17 cellular contexts compared by ENCODE assay signal in the genomic region with DNA sequence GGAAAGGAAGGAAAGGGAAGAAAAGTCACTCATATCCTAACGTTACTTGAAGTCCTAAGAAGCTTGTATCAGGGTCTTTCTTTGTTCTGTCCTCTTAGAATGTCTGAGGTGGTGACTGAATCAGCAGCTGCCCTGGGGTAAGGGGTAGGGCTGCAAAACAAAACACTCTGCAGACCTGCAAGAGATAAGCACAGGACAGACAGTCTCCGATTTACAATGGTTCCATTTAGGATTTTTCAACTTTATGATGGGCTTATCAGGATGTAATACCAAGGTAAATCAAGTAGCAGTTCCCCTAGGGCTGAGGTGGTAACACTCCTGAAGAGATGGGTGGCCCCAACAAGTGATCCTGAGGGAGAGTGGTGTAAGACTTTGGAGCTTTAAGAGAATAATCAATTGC. TPM values are rescaled to one million over a fixed set of nuclear protein-coding genes. Genes with fewer than 3 reads are reported as not detected.
DNase-seq lines count a peak whose midpoint lies in the region; ATAC-seq lines count a peak whose summit lies in the region.
"Had no signal": no experiment of that assay in that cellular context is flagged by ENCODE, and none has a peak within 500 bp of the region (broad histone marks: within the 10 kb centered on the region; RNA-seq: fewer than 3 reads in every experiment).

No MANE protein-coding gene starts in this region.

- H3K9me3 ChIP-seq in BLaER1 (no peaks in the 10 kb centered on the region; the same call in 1 of the 2 replicates), mesodermal cell (ENCODE audit: control insufficient read depth, low read length) (no peaks in the 10 kb centered on the region)
- H3K9me3 ChIP-seq: prostate gland had no signal

- 35% methylated on average over 2 of the region's 2 CpGs; no CpG with 5 or more reads in 1 of the 2 experiments for WGBS in mesodermal cell (ENCODE audit: insufficient coverage in 2 of 2), 2 experiments

- no peaks in the 10 kb centered on the region for H3K27me3 Mint-ChIP-seq in activated T-helper 17 cell treated with anti-CD3 and anti-CD28 coated beads, Interleukin-2, amount 50 U/mL, for 72 hours

- H3K27ac Mint-ChIP-seq in activated T-helper 17 cell treated with anti-CD3 and anti-CD28 coated beads, Interleukin-2, amount 50 U/mL, for 72 hours, result peak overlapping the region; percentile 61

- H4K20me1 ChIP-seq in BLaER1, result peaks cover 94% of the 10 kb centered on the region

- H3K4me1 ChIP-seq in BLaER1 (peaks cover 16% of the 10 kb centered on the region), mesodermal cell (ENCODE audit: control insufficient read depth, insufficient read depth, low read length, poor library complexity, severe bottlenecking) (peaks cover 42% of the 10 kb centered on the region)
- H3K4me1 ChIP-seq: prostate gland had no signal

- peaks cover 53% of the 10 kb centered on the region for H3K36me3 Mint-ChIP-seq in activated T-helper 17 cell treated with anti-CD3 and anti-CD28 coated beads, Interleukin-2, amount 50 U/mL, for 72 hours (ENCODE audit: low read depth)

- H3K27me3 ChIP-seq in BLaER1, result no peaks in the 10 kb centered on the region

- H3K4me3 Mint-ChIP-seq in activated T-helper 17 cell treated with anti-CD3 and anti-CD28 coated beads, Interleukin-2, amount 50 U/mL, for 72 hours, result peak overlapping the region; percentile 54
- H3K4me3 Mint-ChIP-seq: CD14-positive monocyte had no signal

- peak overlapping the region; percentile 57 for H3K4me2 ChIP-seq in BLaER1

- H3K36me3 ChIP-seq in BLaER1, result peaks cover 5% of the 10 kb centered on the region; the same call in 1 of the 2 replicates
- H3K36me3 ChIP-seq in mesodermal cell (ENCODE audit: control insufficient read depth, insufficient read depth, low read length), result no peaks in the 10 kb centered on the region
- H3K36me3 ChIP-seq: prostate gland had no signal

- H3K9ac ChIP-seq in BLaER1, result peak overlapping the region; percentile 16; the same call in 1 of the 2 replicates

- ATAC-seq in activated T-helper 17 cell treated with anti-CD3 and anti-CD28 coated beads, Interleukin-2, amount 50 U/mL, for 72 hours (replicated peaks), result no peak
- ATAC-seq in HG02610 (IDR thresholded peaks at IDR 0.05; ENCODE audit: unreplicated experiment), result no peak
- ATAC-seq: GM12878 had no signal

- peaks cover 37% of the 10 kb centered on the region for H3K4me1 Mint-ChIP-seq in activated T-helper 17 cell treated with anti-CD3 and anti-CD28 coated beads, Interleukin-2, amount 50 U/mL, for 72 hours

- H3K4me3 ChIP-seq in BLaER1, result no peak overlapping the region
- H3K4me3 ChIP-seq in mesodermal cell (ENCODE audit: extremely low read depth, insufficient read depth, low read length, poor library complexity, severe bottlenecking), result no peak overlapping the region
- H3K4me3 ChIP-seq: GM12878, prostate gland had no signal

- peak; percentile 6 for DNase-seq in Daoy (ENCODE audit: low read depth)
- DNase-seq in NCI-H1417 (lab: John Stamatoyannopoulos, UW), result no peak
- no peak for DNase-seq in putamen (ENCODE audit: low spot score)
- DNase-seq in NCI-H345 (lab: John Stamatoyannopoulos, UW), result no peak
- DNase-seq: activated CD4-positive, alpha-beta T cell treated with anti-CD3 and anti-CD28 coated beads, Interleukin-2, amount 50 U/mL, for 4 hours; activated naive CD4-positive, alpha-beta T cell treated with anti-CD3 and anti-CD28 coated beads, Interleukin-2, amount 50 U/mL, for 16 hours; effector memory CD4-positive, alpha-beta T cell; NCI-H2029; NCI-H774 had no signal

- no peaks in the 10 kb centered on the region for H3K9me3 Mint-ChIP-seq in activated T-helper 17 cell treated with anti-CD3 and anti-CD28 coated beads, Interleukin-2, amount 50 U/mL, for 72 hours
- H3K9me3 Mint-ChIP-seq: CD14-positive monocyte had no signal

- H3K27ac ChIP-seq in BLaER1, result no peak overlapping the region
- H3K27ac ChIP-seq in mesodermal cell (ENCODE audit: low read depth, low read length, severe bottlenecking), result peak overlapping the region; percentile 73
- H3K27ac ChIP-seq: prostate gland, RWPE1 had no signal

RNA-seq across cellular contexts. Expression of a gene that starts 16.5 kb away (rescaled TPM):
- total RNA-seq in Daoy (2014; rRNA removed; shearing (Covaris generic)), result 2.2 and 6.5 TPM in 2 replicates
- 10 to 100 TPM; 31.1 to 48.7 TPM for total RNA-seq in activated T-helper 17 cell treated with anti-CD3 and anti-CD28 coated beads, Interleukin-2, amount 50 U/mL, for 72 hours
- 12.5 TPM for polyA plus RNA-seq in mesodermal cell (2013, experiment 1 of 2)
- polyA plus RNA-seq in mesodermal cell (2013, experiment 2 of 2), result 8.2 TPM
